Comparison of ENCODE assay signal across 10 cellular contexts in the genomic region with DNA sequence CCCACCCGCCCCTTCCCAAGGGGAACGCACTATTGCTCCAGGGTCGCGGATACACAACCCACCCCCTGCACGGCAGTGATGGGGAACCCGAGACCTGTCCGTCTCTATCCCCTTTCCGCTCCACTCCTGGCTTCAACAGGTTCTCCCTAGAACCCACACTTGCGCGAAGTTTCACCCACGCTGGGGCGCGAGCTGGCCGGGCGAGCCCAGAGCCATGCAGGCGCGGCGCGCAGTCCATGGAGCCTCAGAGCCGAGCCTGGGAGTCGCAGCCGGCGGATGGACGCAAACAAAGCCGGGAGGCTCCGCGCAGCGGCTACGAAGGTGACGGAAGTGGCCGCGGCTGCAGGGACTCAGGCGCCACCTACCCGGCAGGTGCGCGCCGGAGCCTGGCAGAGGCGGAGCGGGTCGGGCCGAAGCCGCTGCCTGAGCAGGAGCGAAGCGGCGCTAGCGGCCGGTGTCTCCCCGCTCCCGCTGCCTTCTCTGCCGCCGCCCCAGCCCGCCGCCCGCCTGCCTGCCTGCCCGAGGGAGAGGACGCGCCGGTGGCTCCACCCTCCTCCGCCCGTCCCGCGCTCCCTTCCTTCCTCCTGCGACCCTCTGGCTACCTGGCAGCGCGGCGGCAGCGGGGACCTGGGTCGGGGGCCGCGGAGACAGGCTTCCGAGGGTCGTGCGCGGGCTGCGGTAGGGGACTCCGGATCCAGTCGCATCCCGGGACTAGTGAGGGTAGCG. TPM values are rescaled to one million over a fixed set of nuclear protein-coding genes. Genes with fewer than 3 reads are reported as not detected.
A peak's percentile ranks its signal among the peaks of the same experiment; 100 is the strongest.
DNase-seq lines count a peak whose midpoint lies in the region; ATAC-seq and TF ChIP-seq lines count a peak whose summit lies in the region.
"Had no signal": no experiment of that assay in that cellular context is flagged by ENCODE, and none has a peak within 500 bp of the region (broad histone marks: within the 10 kb centered on the region; RNA-seq: fewer than 3 reads in every experiment).

No MANE protein-coding gene starts in this region.

- peaks cover 30% of the 10 kb centered on the region for H3K4me1 ChIP-seq in iPS-20b (ENCODE audit: insufficient read depth, low read length)
- peaks cover 30% of the 10 kb centered on the region for H3K4me1 ChIP-seq in suprapubic skin

- WGBS in suprapubic skin: 4% methylated on average over 11 of the region's 79 CpGs

- CTCF ChIA-PET in activated naive CD4-positive, alpha-beta T cell treated with anti-CD3 and anti-CD28 coated beads, Interleukin-2, amount 10 ng/mL, durations not matched to agents 7 days and 5 days (lab: Charles Lee): no interaction called here

- H3K27me3 Mint-ChIP-seq in activated naive CD4-positive, alpha-beta T cell treated with anti-CD3 and anti-CD28 coated beads, Interleukin-2, amount 10 ng/mL, durations not matched to agents 7 days and 5 days: peaks cover 91% of the 10 kb centered on the region
- peaks cover 51% of the 10 kb centered on the region for H3K27me3 Mint-ChIP-seq in activated T-helper 1 cell treated with anti-CD3 and anti-CD28 coated beads, Interleukin-12 subunit alpha, Interleukin-12 subunit beta, Interleukin-2, Interleukin-4 antibody, amounts not matched to agents 30 ng/mL and 10 ng/mL and 1 ng/mL, durations not matched to agents 14 hours and 24 hours and 36 hours (ENCODE audit: insufficient read depth)
- H3K27me3 Mint-ChIP-seq in immature natural killer cell (ENCODE audit: low read depth in 3 of 3): peaks cover 6 to 15% (median 11%) of the 10 kb centered on the region in 3 donors

- no peak for ATAC-seq in HG03378 (IDR thresholded peaks at IDR 0.05; ENCODE audit: unreplicated experiment)

- peaks cover 14% of the 10 kb centered on the region for H3K9me3 Mint-ChIP-seq in activated naive CD4-positive, alpha-beta T cell treated with anti-CD3 and anti-CD28 coated beads, Interleukin-2, amount 10 ng/mL, durations not matched to agents 7 days and 5 days
- peaks cover 12% of the 10 kb centered on the region for H3K9me3 Mint-ChIP-seq in activated T-helper 1 cell treated with anti-CD3 and anti-CD28 coated beads, Interleukin-12 subunit alpha, Interleukin-12 subunit beta, Interleukin-2, Interleukin-4 antibody, amounts not matched to agents 30 ng/mL and 10 ng/mL and 1 ng/mL, durations not matched to agents 14 hours and 24 hours and 36 hours
- no peaks in the 10 kb centered on the region for H3K9me3 Mint-ChIP-seq in immature natural killer cell

- H3K36me3 Mint-ChIP-seq in activated naive CD4-positive, alpha-beta T cell treated with anti-CD3 and anti-CD28 coated beads, Interleukin-2, amount 10 ng/mL, durations not matched to agents 7 days and 5 days: peaks cover 3% of the 10 kb centered on the region
- peaks cover 5% of the 10 kb centered on the region for H3K36me3 Mint-ChIP-seq in activated T-helper 1 cell treated with anti-CD3 and anti-CD28 coated beads, Interleukin-12 subunit alpha, Interleukin-12 subunit beta, Interleukin-2, Interleukin-4 antibody, amounts not matched to agents 30 ng/mL and 10 ng/mL and 1 ng/mL, durations not matched to agents 14 hours and 24 hours and 36 hours (ENCODE audit: low read depth)
- no peaks in the 10 kb centered on the region for H3K36me3 Mint-ChIP-seq in immature natural killer cell

- H3K27me3 ChIP-seq in iPS-20b (ENCODE audit: insufficient read depth, low read length) (peaks cover 63% of the 10 kb centered on the region), suprapubic skin (peaks cover 86% of the 10 kb centered on the region)

- no peak for TF ChIP-seq EP300 in suprapubic skin (IDR thresholded peaks at IDR 0.05)

- no peak for TF ChIP-seq POLR2A in suprapubic skin (IDR thresholded peaks at IDR 0.05)

- H3K27ac Mint-ChIP-seq in activated naive CD4-positive, alpha-beta T cell treated with anti-CD3 and anti-CD28 coated beads, Interleukin-2, amount 10 ng/mL, durations not matched to agents 7 days and 5 days: no peak overlapping the region
- no peak overlapping the region for H3K27ac Mint-ChIP-seq in activated T-helper 1 cell treated with anti-CD3 and anti-CD28 coated beads, Interleukin-12 subunit alpha, Interleukin-12 subunit beta, Interleukin-2, Interleukin-4 antibody, amounts not matched to agents 30 ng/mL and 10 ng/mL and 1 ng/mL, durations not matched to agents 14 hours and 24 hours and 36 hours
- H3K27ac Mint-ChIP-seq in immature natural killer cell: no peak overlapping the region

- peak; percentile 66 for DNase-seq in activated naive CD4-positive, alpha-beta T cell treated with anti-CD3 and anti-CD28 coated beads, Interleukin-2, amount 10 ng/mL, durations not matched to agents 7 days and 5 days
- DNase-seq in activated naive CD4-positive, alpha-beta T cell (lab: John Stamatoyannopoulos, UW): no peak
- DNase-seq in activated T-cell treated with anti-CD3 and anti-CD28 coated beads for 48 hours (ENCODE audit: low read depth): peak; percentile 25
- DNase-seq in suprapubic skin (ENCODE audit: low spot score in 2 of 2): peak in 1 of 2 donors; percentile 74
- DNase-seq in activated T-helper 1 cell treated with anti-CD3 and anti-CD28 coated beads, Interleukin-12 subunit alpha, Interleukin-12 subunit beta, Interleukin-2, Interleukin-4 antibody, amounts not matched to agents 30 ng/mL and 10 ng/mL and 1 ng/mL, durations not matched to agents 14 hours and 24 hours and 36 hours (ENCODE audit: low spot score): no peak
- DNase-seq in immature natural killer cell: no peak

- peak overlapping the region; percentile 26 for H3K4me3 Mint-ChIP-seq in activated naive CD4-positive, alpha-beta T cell treated with anti-CD3 and anti-CD28 coated beads, Interleukin-2, amount 10 ng/mL, durations not matched to agents 7 days and 5 days
- no peak overlapping the region for H3K4me3 Mint-ChIP-seq in activated T-helper 1 cell treated with anti-CD3 and anti-CD28 coated beads, Interleukin-12 subunit alpha, Interleukin-12 subunit beta, Interleukin-2, Interleukin-4 antibody, amounts not matched to agents 30 ng/mL and 10 ng/mL and 1 ng/mL, durations not matched to agents 14 hours and 24 hours and 36 hours
- H3K4me3 Mint-ChIP-seq in immature natural killer cell: peak overlapping the region in 1 of 5 donors; percentile 26

- peak overlapping the region; percentile 89 for H3K4me3 ChIP-seq in iPS-20b (ENCODE audit: low read length)
- peak overlapping the region; percentile 34 for H3K4me3 ChIP-seq in suprapubic skin

- intact Hi-C loops in activated T-helper 1 cell treated with anti-CD3 and anti-CD28 coated beads, Interleukin-12 subunit alpha, Interleukin-12 subunit beta, Interleukin-2, Interleukin-4 antibody, amounts not matched to agents 30 ng/mL and 10 ng/mL and 1 ng/mL, durations not matched to agents 14 hours and 24 hours and 36 hours (cut with micrococcal nuclease): no loop called here

- peaks cover 16% of the 10 kb centered on the region for H3K4me1 Mint-ChIP-seq in activated naive CD4-positive, alpha-beta T cell treated with anti-CD3 and anti-CD28 coated beads, Interleukin-2, amount 10 ng/mL, durations not matched to agents 7 days and 5 days
- H3K4me1 Mint-ChIP-seq in activated T-helper 1 cell treated with anti-CD3 and anti-CD28 coated beads, Interleukin-12 subunit alpha, Interleukin-12 subunit beta, Interleukin-2, Interleukin-4 antibody, amounts not matched to agents 30 ng/mL and 10 ng/mL and 1 ng/mL, durations not matched to agents 14 hours and 24 hours and 36 hours (ENCODE audit: low read depth): no peaks in the 10 kb centered on the region
- peaks cover 0 to 2% of the 10 kb centered on the region in 2 donors for H3K4me1 Mint-ChIP-seq in immature natural killer cell

- peak overlapping the region; percentile 92 for H3K9ac ChIP-seq in iPS-20b (ENCODE audit: low read depth, low read length)

- H3K36me3 ChIP-seq in iPS-20b (ENCODE audit: insufficient read depth, low read depth, low read length): peaks cover 36% of the 10 kb centered on the region
- no peaks in the 10 kb centered on the region for H3K36me3 ChIP-seq in suprapubic skin

- H3K27ac ChIP-seq in iPS-20b (ENCODE audit: low read length) (no peak overlapping the region), suprapubic skin (no peak overlapping the region)

- no peak for TF ChIP-seq CTCF in suprapubic skin (IDR thresholded peaks at IDR 0.05)

- H3K9me3 ChIP-seq in iPS-20b (ENCODE audit: insufficient read depth, low read depth, low read length) (peaks cover 8% of the 10 kb centered on the region; the same call in 1 of the 2 replicates), suprapubic skin (no peaks in the 10 kb centered on the region)

RNA-seq across cellular contexts. Expression of gene ALPG, which starts 14.0 kb away (rescaled TPM):
- total RNA-seq in suprapubic skin: not detected
- total RNA-seq in activated T-helper 1 cell treated with anti-CD3 and anti-CD28 coated beads, Interleukin-12 subunit alpha, Interleukin-12 subunit beta, Interleukin-2, Interleukin-4 antibody, amounts not matched to agents 30 ng/mL and 10 ng/mL and 1 ng/mL, durations not matched to agents 14 hours and 24 hours and 36 hours: not detected in 2 replicates
- not detected for polyA plus RNA-seq in immature natural killer cell
- total RNA-seq: lung microvascular endothelial cell; T-helper 1 cell treated with Interleukin-12 subunit alpha and Interleukin-12 subunit beta and Interleukin-4 antibody, amounts not matched to agents 30 ng/mL and 1 ng/mL, for 36 hours had no signal

RNA-seq across cellular contexts. Expression of gene ALPI, which starts 35.3 kb away (rescaled TPM):
- total RNA-seq in suprapubic skin: not detected
- not detected in 2 replicates for total RNA-seq in activated T-helper 1 cell treated with anti-CD3 and anti-CD28 coated beads, Interleukin-12 subunit alpha, Interleukin-12 subunit beta, Interleukin-2, Interleukin-4 antibody, amounts not matched to agents 30 ng/mL and 10 ng/mL and 1 ng/mL, durations not matched to agents 14 hours and 24 hours and 36 hours
- not detected for polyA plus RNA-seq in immature natural killer cell
- total RNA-seq: lung microvascular endothelial cell; T-helper 1 cell treated with Interleukin-12 subunit alpha and Interleukin-12 subunit beta and Interleukin-4 antibody, amounts not matched to agents 30 ng/mL and 1 ng/mL, for 36 hours had no signal

RNA-seq across cellular contexts. Expression of gene ALPP, which starts 42.1 kb away (rescaled TPM):
- not detected for total RNA-seq in suprapubic skin
- not detected in 2 replicates for total RNA-seq in activated T-helper 1 cell treated with anti-CD3 and anti-CD28 coated beads, Interleukin-12 subunit alpha, Interleukin-12 subunit beta, Interleukin-2, Interleukin-4 antibody, amounts not matched to agents 30 ng/mL and 10 ng/mL and 1 ng/mL, durations not matched to agents 14 hours and 24 hours and 36 hours
- polyA plus RNA-seq in immature natural killer cell: not detected
- total RNA-seq: lung microvascular endothelial cell; T-helper 1 cell treated with Interleukin-12 subunit alpha and Interleukin-12 subunit beta and Interleukin-4 antibody, amounts not matched to agents 30 ng/mL and 1 ng/mL, for 36 hours had no signal

Comparison
In these comparisons a context has a peak if more than half of its experiments do, and no peak if none do; other contexts are left out.
1. DNase-seq: peak in activated naive CD4-positive, alpha-beta T cell treated with anti-CD3 and anti-CD28 coated beads, Interleukin-2, amount 10 ng/mL, durations not matched to agents 7 days and 5 days (single experiment) and activated T-cell treated with anti-CD3 and anti-CD28 coated beads for 48 hours (single experiment); none in activated naive CD4-positive, alpha-beta T cell (0 of 4), activated T-helper 1 cell treated with anti-CD3 and anti-CD28 coated beads, Interleukin-12 subunit alpha, Interleukin-12 subunit beta, Interleukin-2, Interleukin-4 antibody, amounts not matched to agents 30 ng/mL and 10 ng/mL and 1 ng/mL, durations not matched to agents 14 hours and 24 hours and 36 hours (single experiment) and immature natural killer cell (0 of 3).